In genomic region chr6:72418495-72418894, GRCh38 we compare ENCODE assay signal across 14 cellular contexts.
DNase-seq lines count a peak whose midpoint lies in the region; ATAC-seq lines count a peak whose summit lies in the region.
"Had no signal": no experiment of that assay in that cellular context is flagged by ENCODE, and none has a peak within 500 bp of the region (broad histone marks: within the 10 kb centered on the region; RNA-seq: fewer than 3 reads in every experiment).

No MANE protein-coding gene starts in this region.

- ATAC-seq in GM18868 (IDR thresholded peaks at IDR 0.05; ENCODE audit: unreplicated experiment): no peak
- ATAC-seq: activated naive CD8-positive, alpha-beta T cell treated with anti-CD3 and anti-CD28 coated beads, Interleukin-2, amount 50 U/mL, for 24 hours; HepG2; natural killer cell had no signal

- peak overlapping the region; percentile 17 for H3K27ac ChIP-seq in temporal lobe (ENCODE audit: low read depth, low read length)

- DNase-seq in HCEC 1CT: peak; percentile 96
- DNase-seq in amniotic stem cell (lab: John Stamatoyannopoulos, UW): peak; percentile 81
- peak in 25 of 42 donors; percentile 16 to 70 (median 34) for DNase-seq in head of caudate nucleus
- no peak for DNase-seq in cerebellar nuclear complex (lab: John Stamatoyannopoulos, UW)
- no peak for DNase-seq in epidermal melanocyte (ENCODE audit: insufficient read length, low spot score)
- DNase-seq: activated naive CD8-positive, alpha-beta T cell treated with anti-CD3 and anti-CD28 coated beads, Interleukin-2, amount 50 U/mL, for 24 hours; DMS79; natural killer cell; NCI-H2029; stimulated activated CD4-positive, alpha-beta T cell treated with anti-CD3 and anti-CD28 coated beads, Interleukin-15, amount 100 ng/mL, for 24 hours; stimulated activated naive CD4-positive, alpha-beta T cell had no signal

- intact Hi-C loops in head of caudate nucleus (cut with DNase I): no loop called here

Comparison
In these comparisons a context has a peak if more than half of its experiments do, and no peak if none do; other contexts are left out.
1. DNase-seq: peak in HCEC 1CT (single experiment), amniotic stem cell (single experiment) and head of caudate nucleus (25 of 42); none in cerebellar nuclear complex (0 of 2) and epidermal melanocyte (single experiment).